ENCODE assay signal across 1 cellular context in the genomic region with DNA sequence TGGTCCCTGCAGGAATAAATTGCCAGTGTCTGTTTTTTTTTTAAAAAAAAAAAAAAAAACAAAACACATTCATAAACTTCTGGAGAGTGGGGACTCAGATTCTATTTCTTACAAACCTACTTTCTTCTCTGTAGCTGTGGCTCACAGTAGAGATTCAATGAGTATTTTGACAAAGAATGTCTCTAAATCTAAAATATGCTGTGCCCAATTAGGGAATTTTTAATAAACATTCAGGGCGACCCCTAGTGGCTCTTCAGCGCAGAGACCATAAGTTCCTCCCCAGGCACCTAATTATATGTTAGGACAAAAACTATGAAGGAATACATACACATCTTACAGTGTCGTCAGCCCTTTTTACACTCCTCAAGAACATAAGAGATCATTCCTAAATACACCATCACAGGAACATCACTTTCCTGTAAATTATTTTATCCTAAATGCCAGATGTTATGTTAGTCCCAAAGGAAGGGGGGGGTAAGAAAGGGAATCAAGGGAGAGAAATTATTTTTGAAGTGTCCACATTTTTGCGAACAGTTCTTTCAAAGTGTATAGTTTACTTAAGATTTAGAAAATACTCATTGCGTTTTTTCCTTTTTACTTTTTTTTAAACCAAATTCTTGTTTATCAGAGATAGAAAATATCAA.
TF ChIP-seq lines count a peak whose summit lies in the region.

No MANE protein-coding gene starts in this region.

TF ChIP-seq in H1, 55 proteins besides CTCF, POLR2A, EP300 and RAD21:
- TF ChIP-seq NANOG (IDR thresholded peaks at IDR 0.05; ENCODE audit: insufficient read depth, low read depth, low read length, poor library complexity, severe bottlenecking) (no peak), POLR2AphosphoS5 (IDR thresholded peaks at IDR 0.05; ENCODE audit: low read depth, low read length) (no peak), HDAC2 (IDR thresholded peaks at IDR 0.05; ENCODE audit: borderline replicate concordance in 1 of 2, low read depth in 2 of 2, low read length in 2 of 2) (no peak), SIRT6 (IDR thresholded peaks at IDR 0.05; ENCODE audit: low read length) (no peak), FOSL1 (IDR thresholded peaks at IDR 0.05; ENCODE audit: insufficient read depth, low read depth, low read length) (no peak), YY1 (IDR thresholded peaks at IDR 0.05; ENCODE audit: low read depth, low read length) (no peak), EGR1 (IDR thresholded peaks at IDR 0.05; ENCODE audit: borderline replicate concordance, low read depth, low read length) (no peak), TAF7 (optimal IDR thresholded peaks at IDR 0.05; ENCODE audit: borderline replicate concordance, low read depth, low read length) (no peak), CHD2 (IDR thresholded peaks at IDR 0.05; ENCODE audit: low read length) (no peak), SP2 (IDR thresholded peaks at IDR 0.05; ENCODE audit: low read length) (no peak)
- TF ChIP-seq, protein P1, sequence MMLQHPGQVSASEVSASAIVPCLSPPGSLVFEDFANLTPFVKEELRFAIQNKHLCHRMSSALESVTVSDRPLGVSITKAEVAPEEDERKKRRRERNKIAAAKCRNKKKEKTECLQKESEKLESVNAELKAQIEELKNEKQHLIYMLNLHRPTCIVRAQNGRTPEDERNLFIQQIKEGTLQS (IDR thresholded peaks at IDR 0.05; ENCODE audit: insufficient read depth, low read depth, low read length): no peak
